Comparison of ENCODE assay signal across 23 cellular contexts in the genomic region with DNA sequence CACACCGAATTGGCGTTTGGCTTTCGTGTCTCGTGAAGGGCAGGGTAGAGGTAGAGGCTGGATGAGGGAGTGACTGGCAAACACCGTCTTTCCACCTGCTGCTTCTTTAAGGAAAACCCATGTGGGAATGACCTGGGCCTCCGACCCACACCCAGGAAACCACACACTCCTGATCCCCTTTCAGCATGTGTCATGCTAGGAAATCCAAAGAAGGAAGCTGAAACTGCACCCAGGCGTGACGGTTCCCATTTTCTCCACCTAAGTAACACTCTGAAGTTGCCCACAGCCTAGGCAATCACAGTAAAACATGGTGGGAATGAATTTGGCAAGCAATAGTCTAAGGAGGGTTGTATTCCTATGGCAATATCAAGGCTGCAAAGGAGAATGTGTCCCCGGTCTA.
"Had no signal": no experiment of that assay in that cellular context is flagged by ENCODE, and none has a peak within 500 bp of the region (broad histone marks: within the 10 kb centered on the region; RNA-seq: fewer than 3 reads in every experiment).

No MANE protein-coding gene starts in this region.

- H3K27ac Mint-ChIP-seq: activated CD4-positive, alpha-beta T cell treated with anti-CD3 and anti-CD28 coated beads for 36 hours; activated CD8-positive, alpha-beta T cell treated with anti-CD3 and anti-CD28 coated beads for 36 hours; activated naive CD4-positive, alpha-beta T cell treated with anti-CD3 and anti-CD28 coated beads, Interleukin-2, amount 10 ng/mL, durations not matched to agents 7 days and 5 days; activated naive CD8-positive, alpha-beta T cell treated with anti-CD3 and anti-CD28 coated beads for 36 hours; activated T-cell treated with anti-CD3 and anti-CD28 coated beads, Interleukin-2, amount 50 U/mL, for 72 hours; activated T-helper 2 cell treated with anti-CD3 and anti-CD28 coated beads, Interferon-gamma antibody, Interleukin-2, Interleukin-4, amounts not matched to agents 10 μg/mL and 5 μg/mL and 100 μg/mL, durations not matched to agents 14 hours and 24 hours and 36 hours had no signal

- H3K9me3 Mint-ChIP-seq: activated CD8-positive, alpha-beta T cell treated with anti-CD3 and anti-CD28 coated beads for 36 hours; activated naive CD4-positive, alpha-beta T cell treated with anti-CD3 and anti-CD28 coated beads, Interleukin-2, amount 10 ng/mL, durations not matched to agents 7 days and 5 days; activated naive CD8-positive, alpha-beta T cell treated with anti-CD3 and anti-CD28 coated beads for 36 hours; activated T-helper 2 cell treated with anti-CD3 and anti-CD28 coated beads, Interferon-gamma antibody, Interleukin-2, Interleukin-4, amounts not matched to agents 10 μg/mL and 5 μg/mL and 100 μg/mL, durations not matched to agents 14 hours and 24 hours and 36 hours had no signal

- H3K4me1 Mint-ChIP-seq: activated CD4-positive, alpha-beta T cell treated with anti-CD3 and anti-CD28 coated beads for 36 hours; activated naive CD4-positive, alpha-beta T cell treated with anti-CD3 and anti-CD28 coated beads, Interleukin-2, amount 10 ng/mL, durations not matched to agents 7 days and 5 days; activated naive CD8-positive, alpha-beta T cell treated with anti-CD3 and anti-CD28 coated beads for 36 hours had no signal

- ATAC-seq: activated CD4-positive, alpha-beta T cell treated with anti-CD3 and anti-CD28 coated beads for 36 hours; activated CD8-positive, alpha-beta T cell treated with anti-CD3 and anti-CD28 coated beads for 36 hours; activated T-cell treated with anti-CD3 and anti-CD28 coated beads, Interleukin-2, amount 50 U/mL, for 72 hours; Right ventricle myocardium inferior had no signal

- DNase-seq: activated CD4-positive, alpha-beta T cell treated with anti-CD3 and anti-CD28 coated beads for 36 hours; activated CD4-positive, alpha-beta T cell treated with anti-CD3 and anti-CD28 coated beads, Interleukin-2, amount 50 U/mL, for 1 hour; activated CD8-positive, alpha-beta memory T cell treated with anti-CD3 and anti-CD28 coated beads, Interleukin-2, amount 50 U/mL, for 4 hours; activated CD8-positive, alpha-beta T cell treated with anti-CD3 and anti-CD28 coated beads for 36 hours; activated gamma-delta T cell treated with Interleukin-2 at 50 U/mL for 16 hours; activated naive CD4-positive, alpha-beta T cell treated with anti-CD3 and anti-CD28 coated beads, Interleukin-2, amount 10 ng/mL, durations not matched to agents 7 days and 5 days; activated naive CD8-positive, alpha-beta T cell treated with anti-CD3 and anti-CD28 coated beads for 36 hours; activated T-cell treated with anti-CD3 and anti-CD28 coated beads, Interleukin-2, amount 50 U/mL, for 72 hours; Kasumi-1; NCI-H1048; NCI-H146; NCI-H1930; NCI-H2171 treated with DMSO at 0.1 percent for 48 hours; NCI-H226; NCI-H510A; NCI-H526 treated with DMSO at 0.1 percent for 48 hours; NCI-H82; RPMI8226; SK-N-SH; T-helper 1 cell; WERI-Rb-1 had no signal

- H3K27me3 Mint-ChIP-seq: activated CD4-positive, alpha-beta T cell treated with anti-CD3 and anti-CD28 coated beads for 36 hours; activated CD8-positive, alpha-beta T cell treated with anti-CD3 and anti-CD28 coated beads for 36 hours; activated naive CD4-positive, alpha-beta T cell treated with anti-CD3 and anti-CD28 coated beads, Interleukin-2, amount 10 ng/mL, durations not matched to agents 7 days and 5 days had no signal

- H3K36me3 Mint-ChIP-seq: activated naive CD4-positive, alpha-beta T cell treated with anti-CD3 and anti-CD28 coated beads, Interleukin-2, amount 10 ng/mL, durations not matched to agents 7 days and 5 days; activated naive CD8-positive, alpha-beta T cell treated with anti-CD3 and anti-CD28 coated beads for 36 hours had no signal

- H3K4me3 Mint-ChIP-seq: activated CD4-positive, alpha-beta T cell treated with anti-CD3 and anti-CD28 coated beads for 36 hours; activated CD8-positive, alpha-beta T cell treated with anti-CD3 and anti-CD28 coated beads for 36 hours; activated naive CD4-positive, alpha-beta T cell treated with anti-CD3 and anti-CD28 coated beads, Interleukin-2, amount 10 ng/mL, durations not matched to agents 7 days and 5 days; activated naive CD8-positive, alpha-beta T cell treated with anti-CD3 and anti-CD28 coated beads for 36 hours; activated T-cell treated with anti-CD3 and anti-CD28 coated beads, Interleukin-2, amount 50 U/mL, for 72 hours had no signal
